ENCODE assay signal across 10 cellular contexts in the genomic region with DNA sequence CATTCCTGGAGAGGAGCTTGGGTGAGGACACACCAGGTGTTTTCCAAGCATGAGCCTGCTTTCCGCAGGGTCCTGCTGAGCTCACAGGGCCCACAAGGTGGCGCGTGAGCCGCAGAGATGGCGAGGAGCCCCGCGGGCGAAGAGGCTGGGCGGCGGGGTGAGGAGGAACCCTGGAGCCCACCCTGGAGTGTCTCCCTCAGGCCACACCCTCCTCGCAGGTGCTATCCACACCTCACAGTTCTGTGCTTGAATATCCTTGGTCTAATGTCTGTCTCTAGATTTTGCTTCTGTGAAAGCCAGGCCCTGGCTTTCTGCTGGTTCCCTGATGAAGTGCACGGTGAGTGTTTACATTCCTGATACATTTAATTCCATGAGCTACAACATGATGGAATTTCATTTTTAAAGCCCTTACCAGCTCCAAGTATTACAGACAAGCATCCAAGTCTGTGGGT.
DNase-seq lines count a peak whose midpoint lies in the region; ATAC-seq, FAIRE-seq and TF ChIP-seq lines count a peak whose summit lies in the region.
"Had no signal": no experiment of that assay in that cellular context is flagged by ENCODE, and none has a peak within 500 bp of the region (broad histone marks: within the 10 kb centered on the region; RNA-seq: fewer than 3 reads in every experiment).

No MANE protein-coding gene starts in this region.

- no peak overlapping the region for H2BK15ac ChIP-seq in mesendoderm (replicated peaks; ENCODE audit: low read depth)

- H3K4me3 ChIP-seq in GM12878 (no peak overlapping the region), mesendoderm (ENCODE audit: low read length) (no peak overlapping the region)

- H3K23ac ChIP-seq in mesendoderm (ENCODE audit: low read length) = no peak overlapping the region

- no peak overlapping the region for H4K8ac ChIP-seq in mesendoderm (ENCODE audit: low read depth, low read length)

- TF ChIP-seq RAD21 in GM12878 (IDR thresholded peaks at IDR 0.05; ENCODE audit: insufficient read depth, low read depth, low read length) = peak; percentile 36

- H3K27me3 ChIP-seq in GM12878 (replicated peaks in 1 of 2; ENCODE audit: control insufficient read depth in 2 of 2, insufficient read depth in 2 of 2, low read length in 1 of 2) = no peaks in the 10 kb centered on the region
- H3K27me3 ChIP-seq in mesendoderm (ENCODE audit: insufficient read depth, low read length, poor library complexity) = no peaks in the 10 kb centered on the region

- no peak overlapping the region for H3K27ac ChIP-seq in GM12878 (ENCODE audit: control insufficient read depth, insufficient read depth)
- H3K27ac ChIP-seq in mesendoderm (ENCODE audit: low read depth, low read length) = no peak overlapping the region

- H3K36me3 ChIP-seq in GM12878 (ENCODE audit: control insufficient read depth in 2 of 2, insufficient read depth in 2 of 2, low read length in 1 of 2) = no peaks in the 10 kb centered on the region
- no peaks in the 10 kb centered on the region for H3K36me3 ChIP-seq in mesendoderm (ENCODE audit: control insufficient read depth, insufficient read depth, low read length)

- no peak overlapping the region for H4K5ac ChIP-seq in mesendoderm (ENCODE audit: low read length)

- POLR2A ChIA-PET in GM12878 (lab: Charles Lee) = no interaction called here

- no peak overlapping the region for H3K4ac ChIP-seq in mesendoderm (ENCODE audit: low read depth, low read length)

- H3K79me2 ChIP-seq in GM12878 (ENCODE audit: control insufficient read depth, insufficient read depth, low read length) = no peaks in the 10 kb centered on the region
- H3K79me2 ChIP-seq in mesendoderm (ENCODE audit: control insufficient read depth, insufficient read depth, low read length) = no peaks in the 10 kb centered on the region

- WGBS in GM12878 (ENCODE audit: insufficient coverage, insufficient replicate concordance, low lambda C conversion rate, missing lambda C conversion rate) = 19% methylated on average over 12 of the region's 12 CpGs
- WGBS in mesendoderm (ENCODE audit: extremely low coverage, insufficient coverage, low lambda C conversion rate) = no CpG with 5 or more reads among the region's 12 CpGs

- H3K4me1 ChIP-seq in GM12878 (ENCODE audit: control insufficient read depth, insufficient read depth, low read length) = no peaks in the 10 kb centered on the region
- no peaks in the 10 kb centered on the region for H3K4me1 ChIP-seq in mesendoderm (ENCODE audit: control insufficient read depth, low read depth, low read length)

- H3K4me2 ChIP-seq in GM12878 (ENCODE audit: control insufficient read depth, insufficient read depth) (no peak overlapping the region), mesendoderm (ENCODE audit: low read length) (no peak overlapping the region)

- ATAC-seq in GM12878 (peak; percentile 84), HG02623 (IDR thresholded peaks at IDR 0.05; ENCODE audit: unreplicated experiment) (no peak)

- H2BK5ac ChIP-seq in mesendoderm (ENCODE audit: low read length) = no peak overlapping the region

- no peaks in the 10 kb centered on the region for H4K20me1 ChIP-seq in GM12878 (ENCODE audit: control insufficient read depth, insufficient read depth)

- DNase-seq in activated CD4-positive, alpha-beta T cell treated with anti-CD3 and anti-CD28 coated beads for 48 hours = peak; percentile 21
- DNase-seq in activated CD4-positive, alpha-beta T cell treated with anti-CD3 and anti-CD28 coated beads for 1 hour = no peak
- DNase-seq in KBM-7 = peak; percentile 34
- DNase-seq in GM12878 (ENCODE audit: low read depth, low spot score) = no peak
- peak; percentile 61 for DNase-seq in mesendoderm
- no peak for DNase-seq in mesenteric fat pad (ENCODE audit: low spot score)
- DNase-seq in activated naive CD4-positive, alpha-beta T cell treated with anti-CD3 and anti-CD28 coated beads, Interleukin-2, amount 50 U/mL, for 16 hours = no peak
- DNase-seq: CD4-positive, CD25-positive, alpha-beta regulatory T cell had no signal

- no peak overlapping the region for H3K56ac ChIP-seq in mesendoderm (ENCODE audit: low read length)

- H3K9me3 ChIP-seq in GM12878 (replicated peaks; ENCODE audit: control insufficient read depth, insufficient read depth, low read length) = no peaks in the 10 kb centered on the region

- in situ Hi-C loops in KBM-7 (cut with MboI; ENCODE audit: low pct_unique_long_range_greater_than_20kb, low sequenced_read_pairs) (no loop called here), GM12878 (cut with MboI) (no loop called here)

- no peak overlapping the region for H3K18ac ChIP-seq in mesendoderm (ENCODE audit: low read length)

- SMC1A ChIA-PET in GM12878 (lab: Charles Lee; ENCODE audit: uncharacterized antibody, unreplicated experiment) = interaction anchor here (0.6 kb wide), 1 partner anchor 1491 kb away, joined by 3 read pairs; no protein-coding TSS in a partner anchor

- no peak overlapping the region for H2BK120ac ChIP-seq in mesendoderm (ENCODE audit: low read depth, low read length)

- RAD21 ChIA-PET in GM12878 (lab: Charles Lee; ENCODE audit: unreplicated experiment) = no interaction called here

- no peaks in the 10 kb centered on the region for H3K79me1 ChIP-seq in mesendoderm (ENCODE audit: low read length)

- TF ChIP-seq CTCF in GM12878 (IDR thresholded peaks at IDR 0.05 in 2 of 3, conservative IDR thresholded peaks at IDR 0.05 in 1 of 3; ENCODE audit: control insufficient read depth in 2 of 3, extremely low read depth in 1 of 3, insufficient read depth in 1 of 3, low read depth in 3 of 3, low read length in 3 of 3) = peak; percentile 38 to 58 (median 53); a peak in 4 of 6 replicates

- H2AK5ac ChIP-seq in mesendoderm (ENCODE audit: low read length) = no peak overlapping the region

- BruUV-seq in GM12878 (replicated peaks; lab: Mats Ljungman, UMichigan) = no TSS peak

- intact Hi-C loops in GM12878 (cut with micrococcal nuclease; ENCODE audit: unreplicated experiment) = loop anchor here (5.0 kb wide), 1 partner anchor 1309 kb away; no protein-coding TSS in a partner anchor

- FAIRE-seq in GM12878 (lab: Jason Lieb, UNC) = no peak
- FAIRE-seq: TTC549 had no signal

- TF ChIP-seq EP300 in GM12878 (IDR thresholded peaks at IDR 0.05; ENCODE audit: borderline replicate concordance in 1 of 2, control insufficient read depth in 1 of 2, low read depth in 2 of 2, low read length in 2 of 2) = no peak

- no peak for TF ChIP-seq POLR2A in GM12878 (IDR thresholded peaks at IDR 0.05; ENCODE audit: low read depth, low read length)

- H2AFZ ChIP-seq in GM12878 (ENCODE audit: control insufficient read depth, low read depth, low read length) = no peak overlapping the region

- CTCF ChIA-PET in GM12878 (lab: Yijun Ruan, JAX) = interaction anchor here (0.7 to 2.1 kb wide), 5 partner anchors 10 to 1311 kb away, joined by 3 to 8 read pairs (median 5); no protein-coding TSS in a partner anchor

- no peak overlapping the region for H3K9ac ChIP-seq in GM12878 (ENCODE audit: control insufficient read depth, insufficient read depth, low read length)
- no peak overlapping the region for H3K9ac ChIP-seq in mesendoderm (ENCODE audit: low read length)

TF ChIP-seq in GM12878, 131 proteins besides CTCF, POLR2A, EP300 and RAD21:
- TF ChIP-seq ZSCAN29 (IDR thresholded peaks at IDR 0.05) (no peak), MEF2A (IDR thresholded peaks at IDR 0.05; ENCODE audit: insufficient read depth, low read depth, low read length) (no peak), IRF4 (IDR thresholded peaks at IDR 0.05; ENCODE audit: low read depth, low read length) (no peak), ZNF622 (IDR thresholded peaks at IDR 0.05) (no peak), RB1 (IDR thresholded peaks at IDR 0.05; ENCODE audit: borderline replicate concordance) (no peak), RUNX3 (IDR thresholded peaks at IDR 0.05; ENCODE audit: low read length) (no peak), KAT2A (conservative IDR thresholded peaks at IDR 0.05; ENCODE audit: control insufficient read depth, low read depth, low read length) (no peak)
- TF ChIP-seq, protein P1, sequence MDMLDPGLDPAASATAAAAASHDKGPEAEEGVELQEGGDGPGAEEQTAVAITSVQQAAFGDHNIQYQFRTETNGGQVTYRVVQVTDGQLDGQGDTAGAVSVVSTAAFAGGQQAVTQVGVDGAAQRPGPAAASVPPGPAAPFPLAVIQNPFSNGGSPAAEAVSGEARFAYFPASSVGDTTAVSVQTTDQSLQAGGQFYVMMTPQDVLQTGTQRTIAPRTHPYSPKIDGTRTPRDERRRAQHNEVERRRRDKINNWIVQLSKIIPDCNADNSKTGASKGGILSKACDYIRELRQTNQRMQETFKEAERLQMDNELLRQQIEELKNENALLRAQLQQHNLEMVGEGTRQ (IDR thresholded peaks at IDR 0.05; ENCODE audit: borderline replicate concordance, low read depth, low read length) = no peak
- TF ChIP-seq, protein P2, sequence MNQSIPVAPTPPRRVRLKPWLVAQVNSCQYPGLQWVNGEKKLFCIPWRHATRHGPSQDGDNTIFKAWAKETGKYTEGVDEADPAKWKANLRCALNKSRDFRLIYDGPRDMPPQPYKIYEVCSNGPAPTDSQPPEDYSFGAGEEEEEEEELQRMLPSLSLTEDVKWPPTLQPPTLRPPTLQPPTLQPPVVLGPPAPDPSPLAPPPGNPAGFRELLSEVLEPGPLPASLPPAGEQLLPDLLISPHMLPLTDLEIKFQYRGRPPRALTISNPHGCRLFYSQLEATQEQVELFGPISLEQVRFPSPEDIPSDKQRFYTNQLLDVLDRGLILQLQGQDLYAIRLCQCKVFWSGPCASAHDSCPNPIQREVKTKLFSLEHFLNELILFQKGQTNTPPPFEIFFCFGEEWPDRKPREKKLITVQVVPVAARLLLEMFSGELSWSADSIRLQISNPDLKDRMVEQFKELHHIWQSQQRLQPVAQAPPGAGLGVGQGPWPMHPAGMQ (IDR thresholded peaks at IDR 0.05; ENCODE audit: borderline replicate concordance) = no peak
- TF ChIP-seq, protein P3, sequence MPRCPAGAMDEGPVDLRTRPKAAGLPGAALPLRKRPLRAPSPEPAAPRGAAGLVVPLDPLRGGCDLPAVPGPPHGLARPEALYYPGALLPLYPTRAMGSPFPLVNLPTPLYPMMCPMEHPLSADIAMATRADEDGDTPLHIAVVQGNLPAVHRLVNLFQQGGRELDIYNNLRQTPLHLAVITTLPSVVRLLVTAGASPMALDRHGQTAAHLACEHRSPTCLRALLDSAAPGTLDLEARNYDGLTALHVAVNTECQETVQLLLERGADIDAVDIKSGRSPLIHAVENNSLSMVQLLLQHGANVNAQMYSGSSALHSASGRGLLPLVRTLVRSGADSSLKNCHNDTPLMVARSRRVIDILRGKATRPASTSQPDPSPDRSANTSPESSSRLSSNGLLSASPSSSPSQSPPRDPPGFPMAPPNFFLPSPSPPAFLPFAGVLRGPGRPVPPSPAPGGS (IDR thresholded peaks at IDR 0.05; ENCODE audit: borderline replicate concordance, insufficient read depth, low read depth, low read length, poor library complexity, severe bottlenecking) = no peak

Comparison
In these comparisons a context has a peak if more than half of its experiments do, and no peak if none do; other contexts are left out.
1. DNase-seq: peak in activated CD4-positive, alpha-beta T cell treated with anti-CD3 and anti-CD28 coated beads for 48 hours (single experiment), KBM-7 (single experiment) and mesendoderm (single experiment); none in activated CD4-positive, alpha-beta T cell treated with anti-CD3 and anti-CD28 coated beads for 1 hour (single experiment), GM12878 (single experiment), mesenteric fat pad (single experiment) and activated naive CD4-positive, alpha-beta T cell treated with anti-CD3 and anti-CD28 coated beads, Interleukin-2, amount 50 U/mL, for 16 hours (single experiment).